In the genomic region with DNA sequence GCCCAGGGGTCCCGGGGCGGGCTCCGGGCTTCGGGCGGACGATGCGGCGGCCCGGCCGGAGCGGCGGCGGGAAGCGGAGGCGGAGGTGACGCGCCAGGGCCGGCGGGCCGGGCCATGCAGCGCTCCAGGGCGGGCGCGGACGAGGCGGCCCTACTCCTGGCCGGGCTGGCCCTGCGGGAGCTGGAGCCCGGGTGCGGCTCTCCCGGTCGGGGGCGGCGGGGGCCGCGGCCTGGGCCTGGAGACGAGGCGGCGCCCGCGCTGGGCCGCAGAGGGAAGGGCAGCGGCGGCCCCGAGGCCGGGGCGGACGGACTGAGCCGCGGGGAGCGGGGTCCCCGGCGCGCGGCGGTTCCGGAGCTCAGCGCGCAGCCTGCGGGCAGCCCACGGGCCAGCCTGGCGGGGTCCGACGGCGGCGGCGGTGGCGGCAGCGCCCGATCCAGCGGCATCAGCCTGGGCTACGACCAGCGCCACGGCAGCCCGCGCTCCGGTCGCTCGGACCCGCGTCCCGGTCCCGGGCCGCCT, we compare ENCODE assay signal across 8 cellular contexts. TPM values are rescaled to one million over a fixed set of nuclear protein-coding genes. Genes with fewer than 3 reads are reported as not detected.
DNase-seq lines count a peak whose midpoint lies in the region; ATAC-seq and TF ChIP-seq lines count a peak whose summit lies in the region.
"Had no signal": no experiment of that assay in that cellular context is flagged by ENCODE, and none has a peak within 500 bp of the region (broad histone marks: within the 10 kb centered on the region; RNA-seq: fewer than 3 reads in every experiment).

No MANE protein-coding gene starts in this region.

- peak overlapping the region; percentile 81 for H3K4me3 ChIP-seq in HUES64 (ENCODE audit: low read length)
- peak overlapping the region; percentile 88 for H3K4me3 ChIP-seq in coronary artery
- H3K4me3 ChIP-seq in tibial artery: peak overlapping the region; percentile 85 to 87

- peaks cover 10% of the 10 kb centered on the region; the same call in 1 of the 2 replicates for H3K4me1 ChIP-seq in HUES64 (ENCODE audit: insufficient read depth, low read length)
- H3K4me1 ChIP-seq in tibial artery: peaks cover 0 to 54% (median 35%) of the 10 kb centered on the region in 4 donors

- WGBS in HUES64: under 1% methylated on average over 84 of the region's 84 CpGs

- H3K27me3 ChIP-seq in HUES64 (ENCODE audit: insufficient read depth, low read length) (peaks cover 26% of the 10 kb centered on the region), tibial artery (no peaks in the 10 kb centered on the region)

- H3K27ac ChIP-seq in HUES64 (ENCODE audit: low read depth, low read length): no peak overlapping the region; the same call in 1 of the 2 replicates
- H3K27ac ChIP-seq in coronary artery: peak overlapping the region; percentile 93 to 99
- H3K27ac ChIP-seq in tibial artery: peak overlapping the region; percentile 93 to 96
- H3K27ac ChIP-seq: KMS-11 had no signal

- H3K27me3 Mint-ChIP-seq in nephron progenitor cell (ENCODE audit: low read depth, poor library complexity): peaks cover 14% of the 10 kb centered on the region

- peaks cover 34% of the 10 kb centered on the region for H3K4me1 Mint-ChIP-seq in nephron progenitor cell

- H3K9ac ChIP-seq in HUES64 (ENCODE audit: low read depth, low read length): peak overlapping the region; percentile 87
- H3K9ac ChIP-seq: KMS-11 had no signal

- H3K9me3 Mint-ChIP-seq in nephron progenitor cell: no peaks in the 10 kb centered on the region

- no peaks in the 10 kb centered on the region for H3K36me3 ChIP-seq in HUES64 (ENCODE audit: insufficient read depth, low read length)
- H3K36me3 ChIP-seq in tibial artery: no peaks in the 10 kb centered on the region

- ATAC-seq in left lobe of liver (peak; percentile 34), HG02852 (IDR thresholded peaks at IDR 0.05; ENCODE audit: unreplicated experiment) (no peak)

- DNase-seq in coronary artery (ENCODE audit: low spot score) (no peak), left lobe of liver (ENCODE audit: low spot score) (no peak), tibial artery (peak in 1 of 2 donors; percentile 75), nephron progenitor cell (no peak), Kasumi-1 (lab: John Stamatoyannopoulos, UW) (no peak)

- TF ChIP-seq CTCF in coronary artery (IDR thresholded peaks at IDR 0.05) (no peak), tibial artery (IDR thresholded peaks at IDR 0.05) (no peak), nephron progenitor cell (IDR thresholded peaks at IDR 0.05) (no peak)

- peaks cover 10% of the 10 kb centered on the region for H3K36me3 Mint-ChIP-seq in nephron progenitor cell (ENCODE audit: low read depth)

- intact Hi-C loops in tibial artery (cut with DNase I; ENCODE audit: low total_unique reads): loop anchor here (5.0 kb wide), 1 partner anchor 55 kb away; a partner anchor contains a TSS

- H3K27ac Mint-ChIP-seq in nephron progenitor cell: no peak overlapping the region

- no peaks in the 10 kb centered on the region for H3K9me3 ChIP-seq in HUES64 (ENCODE audit: insufficient read depth, low read depth, low read length)
- H3K9me3 ChIP-seq in tibial artery: no peaks in the 10 kb centered on the region

- no peak overlapping the region for H3K4me3 Mint-ChIP-seq in nephron progenitor cell

RNA-seq across cellular contexts. Expression of a gene that starts 0.4 kb away (rescaled TPM):
- polyA plus RNA-seq in HUES64 (2013, experiment 1 of 2): 11.6 TPM
- polyA plus RNA-seq in HUES64 (2013, experiment 2 of 2): 10.6 TPM
- total RNA-seq in left lobe of liver: 1.4 TPM

RNA-seq across cellular contexts. Expression of a gene that starts 53.7 kb away (rescaled TPM):
- polyA plus RNA-seq in HUES64 (2013, experiment 1 of 2): 218 TPM
- 230 TPM for polyA plus RNA-seq in HUES64 (2013, experiment 2 of 2)
- 18.1 TPM for total RNA-seq in left lobe of liver
